8 cellular contexts compared by ENCODE assay signal in genomic region chr15:80152180-80152895, GRCh38. TPM values are rescaled to one million over a fixed set of nuclear protein-coding genes. Genes with fewer than 3 reads are reported as not detected.
DNase-seq lines count a peak whose midpoint lies in the region; ATAC-seq and TF ChIP-seq lines count a peak whose summit lies in the region.

No MANE protein-coding gene starts in this region.

- H3K4me1 Mint-ChIP-seq in neural crest cell: peaks cover 35% of the 10 kb centered on the region

- H3K4me3 Mint-ChIP-seq in neural crest cell: peak overlapping the region; percentile 89

- no peak for TF ChIP-seq CTCF in foreskin fibroblast (IDR thresholded peaks at IDR 0.05; ENCODE audit: low read depth, low read length)
- no peak for TF ChIP-seq CTCF in neural crest cell (conservative IDR thresholded peaks at IDR 0.05)

- peak; percentile 74 for ATAC-seq in GM21737 (IDR thresholded peaks at IDR 0.05; ENCODE audit: unreplicated experiment)
- peak; percentile 84 for ATAC-seq in stimulated activated naive CD8-positive, alpha-beta T cell treated with anti-CD3 and anti-CD28 coated beads, Interleukin-15, Interleukin-2, amounts not matched to agents 100 U/mL and 50 U/mL, for 24 hours

- DNase-seq in DMS 273 treated with DMSO at 0.1 percent for 48 hours (lab: John Stamatoyannopoulos, UW): peak; percentile 73
- DNase-seq in LHCN-M2 (ENCODE audit: low read depth): peak; percentile 94
- peak; percentile 87 for DNase-seq in SIG-M5 treated with dmso at 0.1 percent for 504 hours (lab: John Stamatoyannopoulos, UW; ENCODE audit: unreplicated experiment)
- DNase-seq in activated gamma-delta T cell treated with Interleukin-2 at 50 U/mL for 16 hours: peak; percentile 86
- peak; percentile 94 to 97 for DNase-seq in foreskin fibroblast
- peak; percentile 73 for DNase-seq in neural crest cell (ENCODE audit: low read depth, low spot score)
- peak; percentile 91 for DNase-seq in stimulated activated naive CD8-positive, alpha-beta T cell treated with anti-CD3 and anti-CD28 coated beads, Interleukin-15, Interleukin-2, amounts not matched to agents 100 U/mL and 50 U/mL, for 24 hours

- peaks cover 3% of the 10 kb centered on the region for H3K27me3 Mint-ChIP-seq in neural crest cell (ENCODE audit: low read depth)

- H3K36me3 Mint-ChIP-seq in neural crest cell (ENCODE audit: low read depth): no peaks in the 10 kb centered on the region

- H3K27ac Mint-ChIP-seq in neural crest cell (ENCODE audit: unreplicated experiment): no peak overlapping the region

- peak overlapping the region; percentile 77 to 78 for H3K4me3 ChIP-seq in foreskin fibroblast (ENCODE audit: low read depth in 1 of 2, low read length in 2 of 2)

- no peaks in the 10 kb centered on the region for H3K9me3 Mint-ChIP-seq in neural crest cell

RNA-seq across cellular contexts. Expression of gene FAH, which starts 0.5 kb away (rescaled TPM):
- 29.7 and 30.1 TPM in 2 replicates for total RNA-seq in LHCN-M2 (2014; rRNA removed)
- polyA plus RNA-seq in LHCN-M2 (2012): 54.3 TPM
- total RNA-seq in neural crest cell: 21.1 and 22.9 TPM in 2 replicates

Comparison
In these comparisons a context has a peak if more than half of its experiments do, and no peak if none do; other contexts are left out.
1. Peak in every context shown above with its lines: DNase-seq, ATAC-seq and H3K4me3 ChIP-seq.